In genomic region chr19:16896098-16896912, GRCh38 we compare ENCODE assay signal across 1 cellular context.
A peak's percentile ranks its signal among the peaks of the same experiment; 100 is the strongest.
TF ChIP-seq lines count a peak whose summit lies in the region.

No MANE protein-coding gene starts in this region.

TF ChIP-seq in GM12878, 131 proteins besides CTCF, POLR2A, EP300 and RAD21 (continued from another document):
- TF ChIP-seq CUX1 (IDR thresholded peaks at IDR 0.05; ENCODE audit: insufficient replicate concordance, low read depth, low read length) (no peak), MEF2B (IDR thresholded peaks at IDR 0.05; ENCODE audit: partially characterized antibody, poor library complexity, severe bottlenecking) (no peak), SIN3A (IDR thresholded peaks at IDR 0.05; ENCODE audit: low read depth, low read length) (no peak), CHD1 (IDR thresholded peaks at IDR 0.05; ENCODE audit: low read depth, low read length) (no peak), TCF3 (IDR thresholded peaks at IDR 0.05; ENCODE audit: borderline replicate concordance, insufficient read depth, low read depth, low read length) (no peak), PAX5 (IDR thresholded peaks at IDR 0.05; ENCODE audit: borderline replicate concordance, low read depth, low read length) (no peak), CREB1 (IDR thresholded peaks at IDR 0.05; ENCODE audit: low read depth) (no peak), RELB (IDR thresholded peaks at IDR 0.05; ENCODE audit: low read depth) (no peak), HSF1 (IDR thresholded peaks at IDR 0.05; ENCODE audit: low read depth, low read length) (no peak), NKRF (conservative IDR thresholded peaks at IDR 0.05) (no peak), IRF4 (IDR thresholded peaks at IDR 0.05; ENCODE audit: low read depth, low read length) (no peak), BACH1 (IDR thresholded peaks at IDR 0.05; ENCODE audit: borderline replicate concordance) (no peak), SUPT20H (IDR thresholded peaks at IDR 0.05; ENCODE audit: borderline replicate concordance, control insufficient read depth, low read depth, low read length) (no peak), SP1 (IDR thresholded peaks at IDR 0.05; ENCODE audit: low read depth, low read length) (no peak), REST (IDR thresholded peaks at IDR 0.05; ENCODE audit: low read depth, low read length) (no peak), IKZF1 (conservative IDR thresholded peaks at IDR 0.05) (0 out of 2 replicates have a peak, but pooled peaks have one; percentile 22), ELK1 (IDR thresholded peaks at IDR 0.05; ENCODE audit: low read depth, low read length) (no peak), ZNF687 (IDR thresholded peaks at IDR 0.05) (no peak), BCL11A (IDR thresholded peaks at IDR 0.05; ENCODE audit: low read depth, low read length) (no peak), DPF2 (IDR thresholded peaks at IDR 0.05) (peak; percentile 45; the same call in 1 of the 2 replicates), IRF3 (IDR thresholded peaks at IDR 0.05) (no peak), SREBF2 (IDR thresholded peaks at IDR 0.05; ENCODE audit: low read length) (no peak), ZBTB33 (IDR thresholded peaks at IDR 0.05) (no peak), JUNB (IDR thresholded peaks at IDR 0.05) (no peak), ZNF384 (IDR thresholded peaks at IDR 0.05; ENCODE audit: borderline replicate concordance, low read depth, low read length) (no peak), LARP7 (IDR thresholded peaks at IDR 0.05) (0 out of 2 replicates have a peak, but pooled peaks have one; percentile 49), KAT2A (conservative IDR thresholded peaks at IDR 0.05; ENCODE audit: control insufficient read depth, low read depth, low read length) (no peak), GATAD2B (conservative IDR thresholded peaks at IDR 0.05; ENCODE audit: low read depth) (peak; percentile 47; the same call in 1 of the 2 replicates), SPI1 (IDR thresholded peaks at IDR 0.05; ENCODE audit: borderline replicate concordance, insufficient read depth, low read depth, low read length) (no peak), NFYA (IDR thresholded peaks at IDR 0.05; ENCODE audit: borderline replicate concordance, low read depth, low read length) (no peak), STAT1 (conservative IDR thresholded peaks at IDR 0.05) (no peak)
